8 cellular contexts compared by ENCODE assay signal in genomic region chr19:34480971-34481821, GRCh38. TPM values are rescaled to one million over a fixed set of nuclear protein-coding genes. Genes with fewer than 3 reads are reported as not detected.
A peak's percentile ranks its signal among the peaks of the same experiment; 100 is the strongest.
DNase-seq lines count a peak whose midpoint lies in the region; ATAC-seq and TF ChIP-seq lines count a peak whose summit lies in the region.

WTIP (plus strand) TSS chr19:34481758; CDS start chr19:34481975, 217 bp downstream.

- H3K18ac ChIP-seq in H9 (ENCODE audit: insufficient read length, low read depth, low read length) = peak within 1 kb of the TSS; percentile 74

- peaks cover 19 to 31% of the 10 kb centered on the region in 2 experiments for H3K4me1 Mint-ChIP-seq in H9

- H3K23me2 ChIP-seq in H9 (ENCODE audit: insufficient read length, low read depth, low read length, poor library complexity, severe bottlenecking) = peaks cover 19% of the 10 kb centered on the region

- peak within 1 kb of the TSS; percentile 83 for H3K4me2 ChIP-seq in H9 (ENCODE audit: insufficient read depth, insufficient read length, low read length)

- H3K9ac ChIP-seq in H9 (ENCODE audit: extremely low read depth, insufficient read length, low read length) = peak within 1 kb of the TSS; percentile 62

- H3K79me2 ChIP-seq in H9 (ENCODE audit: insufficient read depth, low read length) = peaks cover 2% of the 10 kb centered on the region; the same call in 1 of the 2 replicates

- ATAC-seq in omental fat pad (ENCODE audit: low FRiP score) (peak; percentile 89), HG02938 (IDR thresholded peaks at IDR 0.05; ENCODE audit: unreplicated experiment) (no peak)

- H3K27ac ChIP-seq in H9 (ENCODE audit: insufficient read length, low read depth, low read length) (peak within 1 kb of the TSS; percentile 5), WERI-Rb-1 (no peak within 1 kb of the TSS)

- no peaks in the 10 kb centered on the region for H3K79me1 ChIP-seq in H9 (ENCODE audit: insufficient read depth, low read depth, low read length, poor library complexity, severe bottlenecking)

- H2AK5ac ChIP-seq in H9 (ENCODE audit: insufficient read length, low read length) = no peak within 1 kb of the TSS

- no peak within 1 kb of the TSS for H3K56ac ChIP-seq in H9 (ENCODE audit: insufficient read length, low read depth, low read length)

- peaks cover 28% of the 10 kb centered on the region for H3K27me3 Mint-ChIP-seq in H9 (ENCODE audit: low read depth)

- WGBS in H9 (ENCODE audit: extremely low coverage, insufficient read length, low lambda C conversion rate) = no CpG with 5 or more reads among the region's 91 CpGs

- H2BK12ac ChIP-seq in H9 (ENCODE audit: insufficient read length, low read depth, low read length) = no peak within 1 kb of the TSS

- no peak within 1 kb of the TSS for H4K91ac ChIP-seq in H9 (ENCODE audit: insufficient read length, low read depth, low read length)

- H2AFZ ChIP-seq in H9 (ENCODE audit: low read length) = no peak within 1 kb of the TSS

- H2BK5ac ChIP-seq in H9 (ENCODE audit: insufficient read length, low read length) = no peak within 1 kb of the TSS

- H3K23ac ChIP-seq in H9 (ENCODE audit: insufficient read length, low read depth, low read length) = no peak within 1 kb of the TSS

- H3K36me3 ChIP-seq in WERI-Rb-1 = no peaks in the 10 kb centered on the region

- peak within 1 kb of the TSS in 1 of 3 experiments; percentile 49; a peak in 2 of 7 replicates for H3K27ac Mint-ChIP-seq in H9

- H3K9me3 ChIP-seq in H9 (ENCODE audit: control insufficient read depth, low read depth, low read length) (no peaks in the 10 kb centered on the region), WERI-Rb-1 (ENCODE audit: severe bottlenecking) (no peaks in the 10 kb centered on the region)

- H3K4me1 ChIP-seq in H9 (ENCODE audit: insufficient read depth, low read length) = no peaks in the 10 kb centered on the region; the same call in 1 of the 2 replicates

- H2BK20ac ChIP-seq in H9 (ENCODE audit: low read depth, low read length, poor library complexity, severe bottlenecking) = no peak within 1 kb of the TSS

- peaks cover 4 to 17% (median 13%) of the 10 kb centered on the region in 3 experiments; a peak in 6 of 7 replicates for H3K36me3 Mint-ChIP-seq in H9 (ENCODE audit: insufficient read depth in 1 of 3, low read depth in 3 of 3)

- DNase-seq in H9 (peak; percentile 74), WERI-Rb-1 (peak; percentile 59), foreskin melanocyte (peak; percentile 54), omental fat pad (ENCODE audit: low spot score) (no peak)
- DNase-seq in activated CD4-positive, CD25-positive, alpha-beta regulatory T cell treated with anti-CD3 and anti-CD28 coated beads, Interleukin-2, amount 50 U/mL, for 72 hours = no peak
- DNase-seq in stimulated activated CD4-positive, alpha-beta T cell treated with anti-CD3 and anti-CD28 coated beads, Interleukin-4, amount 100 ng/mL, for 1 hour = no peak
- DNase-seq in activated CD8-positive, alpha-beta memory T cell treated with anti-CD3 and anti-CD28 coated beads, Interleukin-2, amount 50 U/mL, for 4 hours = no peak

- peak within 1 kb of the TSS; percentile 83 to 89 for H3K4me3 Mint-ChIP-seq in H9

- no peak within 1 kb of the TSS; the same call in 1 of the 2 replicates for H3K4ac ChIP-seq in H9 (ENCODE audit: low read depth, low read length)

- H3K27me3 ChIP-seq in H9 (ENCODE audit: insufficient read depth, low read length) = no peaks in the 10 kb centered on the region; the same call in 1 of the 2 replicates
- H3K27me3 ChIP-seq in WERI-Rb-1 (ENCODE audit: insufficient read depth, low read depth, severe bottlenecking) = no peaks in the 10 kb centered on the region

- H3K9me3 Mint-ChIP-seq in H9 = peaks cover 2 to 3% of the 10 kb centered on the region in 2 experiments; a peak in 2 of 5 replicates

- no peak within 1 kb of the TSS for H2BK120ac ChIP-seq in H9 (ENCODE audit: low read depth, low read length, poor library complexity, severe bottlenecking)

- H4K8ac ChIP-seq in H9 (replicated peaks; ENCODE audit: insufficient read length, low read depth, low read length) = no peak within 1 kb of the TSS

- H4K5ac ChIP-seq in H9 (ENCODE audit: insufficient read length, low read depth, low read length) = no peak within 1 kb of the TSS

- peak within 1 kb of the TSS; percentile 74 for H3K14ac ChIP-seq in H9 (ENCODE audit: insufficient read depth, low read length)

- TF ChIP-seq CTCF in H9 (conservative IDR thresholded peaks at IDR 0.05) (no peak), WERI-Rb-1 (IDR thresholded peaks at IDR 0.05; ENCODE audit: low read depth, low read length) (no peak), omental fat pad (IDR thresholded peaks at IDR 0.05) (no peak)

- H4K20me1 ChIP-seq in H9 (ENCODE audit: control insufficient read depth, insufficient read depth, insufficient read length) = no peaks in the 10 kb centered on the region

- H3T11ph ChIP-seq in H9 (ENCODE audit: low read length) = no peak within 1 kb of the TSS

- no peak within 1 kb of the TSS for H2BK15ac ChIP-seq in H9 (ENCODE audit: low read depth, low read length)

- peak within 1 kb of the TSS; percentile 38 for H3K4me3 ChIP-seq in WERI-Rb-1 (ENCODE audit: low read depth, low read length)

RNA-seq across cellular contexts. Expression of gene WTIP, which starts in this region (rescaled TPM):
- total RNA-seq in H9 (2021) = 32.5 and 35.1 TPM in 2 replicates
- 10 to 100 TPM; 12.3 to 26.4 (median 19.6) TPM for total RNA-seq in omental fat pad

Comparison
In these comparisons a context has a peak if more than half of its experiments do, and no peak if none do; other contexts are left out.
1. DNase-seq: peak in H9 (single experiment), WERI-Rb-1 (single experiment) and foreskin melanocyte (single experiment); none in omental fat pad (single experiment), activated CD4-positive, CD25-positive, alpha-beta regulatory T cell treated with anti-CD3 and anti-CD28 coated beads, Interleukin-2, amount 50 U/mL, for 72 hours (single experiment), stimulated activated CD4-positive, alpha-beta T cell treated with anti-CD3 and anti-CD28 coated beads, Interleukin-4, amount 100 ng/mL, for 1 hour (single experiment) and activated CD8-positive, alpha-beta memory T cell treated with anti-CD3 and anti-CD28 coated beads, Interleukin-2, amount 50 U/mL, for 4 hours (single experiment).